24 cellular contexts compared by ENCODE assay signal in genomic region chr6:100691972-100692371, GRCh38.
DNase-seq lines count a peak whose midpoint lies in the region; ATAC-seq, FAIRE-seq and TF ChIP-seq lines count a peak whose summit lies in the region.
"Had no signal": no experiment of that assay in that cellular context is flagged by ENCODE, and none has a peak within 500 bp of the region (broad histone marks: within the 10 kb centered on the region; RNA-seq: fewer than 3 reads in every experiment).

No MANE protein-coding gene starts in this region.

- dilution Hi-C loops in IMR-90 (cut with HindIII; ENCODE audit: low sequenced_read_pairs, unreplicated experiment), result no loop called here

- H3K9me1 ChIP-seq in IMR-90 (ENCODE audit: insufficient read depth, low read length), result no peaks in the 10 kb centered on the region; the same call in 1 of the 2 replicates

- H3K36me3 ChIP-seq in IMR-90 (ENCODE audit: control insufficient read depth, insufficient read depth, low read length) (no peaks in the 10 kb centered on the region), astrocyte (ENCODE audit: insufficient read depth, low read length) (no peaks in the 10 kb centered on the region)
- H3K36me3 ChIP-seq: BE2C, BLaER1 had no signal

- H3K4me1 Mint-ChIP-seq in astrocyte (ENCODE audit: low read depth, unreplicated experiment) (no peaks in the 10 kb centered on the region), natural killer cell (no peaks in the 10 kb centered on the region)
- H3K4me1 Mint-ChIP-seq in activated naive CD8-positive, alpha-beta T cell treated with anti-CD3 and anti-CD28 coated beads for 36 hours, result no peaks in the 10 kb centered on the region
- H3K4me1 Mint-ChIP-seq: CD14-positive monocyte; CD8-positive, alpha-beta memory T cell had no signal

- H2BK5ac ChIP-seq in IMR-90 (ENCODE audit: low read depth, low read length, poor library complexity, severe bottlenecking), result peak overlapping the region; percentile 20

- in situ Hi-C loops in IMR-90 (cut with MboI; ENCODE audit: low sequenced_read_pairs), result no loop called here

- ATAC-seq in IMR-90 (ENCODE audit: low read depth) (peak; percentile 90), natural killer cell (no peak)
- ATAC-seq: GM12878 had no signal

- H3K9me3 ChIP-seq in IMR-90 (ENCODE audit: control insufficient read depth, insufficient read depth, low read length), result no peaks in the 10 kb centered on the region
- no peaks in the 10 kb centered on the region for H3K9me3 ChIP-seq in astrocyte (ENCODE audit: insufficient read depth, low read depth, low read length)
- H3K9me3 ChIP-seq: BE2C, BLaER1 had no signal

- H3K4me3 ChIP-seq in IMR-90 (ENCODE audit: insufficient read depth, low read depth, low read length) (no peak overlapping the region), astrocyte (ENCODE audit: insufficient read depth, low read depth, low read length) (no peak overlapping the region)
- H3K4me3 ChIP-seq: BLaER1, GM12878 had no signal

- intact Hi-C loops in IMR-90 (cut with micrococcal nuclease), result no loop called here
- intact Hi-C loops in natural killer cell (cut with micrococcal nuclease), result no loop called here

- H3K27me3 ChIP-seq in IMR-90 (ENCODE audit: control insufficient read depth, insufficient read depth, low read length) (no peaks in the 10 kb centered on the region), astrocyte (ENCODE audit: insufficient read depth, low read length) (no peaks in the 10 kb centered on the region)
- H3K27me3 ChIP-seq: BE2C, BLaER1 had no signal

- H3K4ac ChIP-seq in IMR-90 (ENCODE audit: low read depth, low read length), result no peak overlapping the region

- H3K79me1 ChIP-seq in IMR-90 (ENCODE audit: low read depth in 1 of 2, low read length in 2 of 2), result peaks cover 3% of the 10 kb centered on the region in 2 experiments; a peak in 1 of 4 replicates

- H4K8ac ChIP-seq in IMR-90 (ENCODE audit: low read depth in 2 of 2, low read length in 2 of 2), result no peak overlapping the region

- no peak overlapping the region for H3K23ac ChIP-seq in IMR-90 (ENCODE audit: low read depth, low read length)

- H2BK20ac ChIP-seq in IMR-90 (ENCODE audit: low read depth, low read length), result no peak overlapping the region

- H2AK5ac ChIP-seq in IMR-90 (ENCODE audit: low read depth, low read length), result no peak overlapping the region

- no peak for TF ChIP-seq RAD21 in IMR-90 (IDR thresholded peaks at IDR 0.05; ENCODE audit: low read length)

- H3K56ac ChIP-seq in IMR-90 (ENCODE audit: extremely low read depth, insufficient read depth, low read length), result no peak overlapping the region

- no peak overlapping the region for H3K14ac ChIP-seq in IMR-90 (replicated peaks; ENCODE audit: low read depth, low read length)

- H3K36me3 Mint-ChIP-seq in astrocyte (ENCODE audit: low read depth, unreplicated experiment) (peaks cover 2% of the 10 kb centered on the region), natural killer cell (no peaks in the 10 kb centered on the region)
- H3K36me3 Mint-ChIP-seq in activated naive CD8-positive, alpha-beta T cell treated with anti-CD3 and anti-CD28 coated beads for 36 hours, result peaks cover 11% of the 10 kb centered on the region

- H3K4me1 ChIP-seq in IMR-90 (ENCODE audit: control insufficient read depth, insufficient read depth, low read length) (no peaks in the 10 kb centered on the region), astrocyte (ENCODE audit: insufficient read depth, low read length) (no peaks in the 10 kb centered on the region)
- H3K4me1 ChIP-seq: BE2C, BLaER1 had no signal

- H3K27ac ChIP-seq in IMR-90 (ENCODE audit: insufficient read depth, low read length) (no peak overlapping the region), astrocyte (ENCODE audit: low read depth, low read length) (no peak overlapping the region)
- H3K27ac ChIP-seq: BLaER1 had no signal

- H2BK120ac ChIP-seq in IMR-90 (ENCODE audit: low read depth, low read length), result no peak overlapping the region

- no peak overlapping the region for H4K91ac ChIP-seq in IMR-90 (ENCODE audit: insufficient read depth, low read depth, low read length)

- no peak overlapping the region for H2AFZ ChIP-seq in IMR-90 (replicated peaks; ENCODE audit: low read length, poor library complexity)
- H2AFZ ChIP-seq in astrocyte (ENCODE audit: low read depth, low read length), result no peak overlapping the region

- H4K5ac ChIP-seq in IMR-90 (ENCODE audit: low read depth, low read length), result no peak overlapping the region

- H3K18ac ChIP-seq in IMR-90 (ENCODE audit: low read depth, low read length), result peak overlapping the region; percentile 51; the same call in 1 of the 2 replicates

- H4K20me1 ChIP-seq in IMR-90 (ENCODE audit: insufficient read depth, low read length) (no peaks in the 10 kb centered on the region), astrocyte (ENCODE audit: insufficient read depth, low read length) (peaks cover 6% of the 10 kb centered on the region)
- H4K20me1 ChIP-seq: BLaER1 had no signal

- H3K9ac ChIP-seq in IMR-90 (ENCODE audit: low read depth, low read length), result no peak overlapping the region
- H3K9ac ChIP-seq in astrocyte (ENCODE audit: low read length), result no peak overlapping the region
- H3K9ac ChIP-seq: BLaER1 had no signal

- no peaks in the 10 kb centered on the region for H3K79me2 ChIP-seq in astrocyte (ENCODE audit: insufficient read depth, low read length)

- TF ChIP-seq POLR2A in IMR-90 (IDR thresholded peaks at IDR 0.05; ENCODE audit: low read depth, low read length), result no peak

- no peak overlapping the region for H2BK15ac ChIP-seq in IMR-90 (ENCODE audit: low read depth, low read length)

- peak; percentile 13 for FAIRE-seq in astrocyte (lab: Jason Lieb, UNC)
- FAIRE-seq: GM12878, GM12892, GM18507 had no signal

- H3K4me3 Mint-ChIP-seq in astrocyte (ENCODE audit: unreplicated experiment), result no peak overlapping the region
- H3K4me3 Mint-ChIP-seq in activated naive CD8-positive, alpha-beta T cell treated with anti-CD3 and anti-CD28 coated beads for 36 hours, result no peak overlapping the region
- no peak overlapping the region for H3K4me3 Mint-ChIP-seq in natural killer cell
- H3K4me3 Mint-ChIP-seq: CD14-positive monocyte; CD4-positive, alpha-beta memory T cell; CD4-positive, CD25-positive, alpha-beta regulatory T cell; CD8-positive, alpha-beta memory T cell had no signal

- BruUV-seq in IMR-90 (replicated peaks; lab: Mats Ljungman, UMichigan), result no TSS peak

- no peak for TF ChIP-seq CTCF in IMR-90 (conservative IDR thresholded peaks at IDR 0.05; ENCODE audit: low read depth, low read length)
- TF ChIP-seq CTCF in astrocyte (IDR thresholded peaks at IDR 0.05; ENCODE audit: insufficient read depth, low read depth, low read length), result no peak
- TF ChIP-seq CTCF in natural killer cell (IDR thresholded peaks at IDR 0.05), result no peak

- H3K4me2 ChIP-seq in IMR-90 (ENCODE audit: low read depth, low read length), result no peak overlapping the region
- H3K4me2 ChIP-seq in astrocyte (ENCODE audit: low read length), result no peak overlapping the region
- H3K4me2 ChIP-seq: BLaER1 had no signal

- H3K27ac Mint-ChIP-seq in astrocyte (ENCODE audit: unreplicated experiment) (no peak overlapping the region), natural killer cell (no peak overlapping the region)
- H3K27ac Mint-ChIP-seq in activated naive CD8-positive, alpha-beta T cell treated with anti-CD3 and anti-CD28 coated beads for 36 hours, result no peak overlapping the region
- H3K27ac Mint-ChIP-seq: CD14-positive monocyte; CD4-positive, alpha-beta memory T cell; CD4-positive, CD25-positive, alpha-beta regulatory T cell had no signal

- DNase-seq in IMR-90 (peak; percentile 17), astrocyte (ENCODE audit: low read depth) (no peak), fibroblast of peridontal ligament (ENCODE audit: extremely low read depth) (peak; percentile 23), NCI-H510A treated with DMSO at 0.1 percent for 48 hours (lab: John Stamatoyannopoulos, UW) (no peak), DMS114 treated with DMSO at 0.1 percent for 48 hours (lab: John Stamatoyannopoulos, UW; ENCODE audit: unreplicated experiment) (no peak), natural killer cell (no peak)
- DNase-seq in activated naive CD8-positive, alpha-beta T cell treated with anti-CD3 and anti-CD28 coated beads for 36 hours, result no peak
- DNase-seq: 8988T; ACHN; BE2C; C1 segment of cervical spinal cord; CD4-positive, alpha-beta memory T cell; CD4-positive, CD25-positive, alpha-beta regulatory T cell; CD8-positive, alpha-beta memory T cell; COR-L47; DMS 273 treated with DMSO at 0.1 percent for 48 hours; DMS79 treated with DMSO at 0.1 percent for 48 hours; EL; GDM1 had no signal

- WGBS in IMR-90 (ENCODE audit: extremely low coverage in 2 of 2, insufficient read length in 1 of 2), 2 experiments, result no CpG with 5 or more reads among the region's 2 CpGs

- no peak overlapping the region for H2AK9ac ChIP-seq in IMR-90 (replicated peaks; ENCODE audit: low read depth, low read length, poor library complexity)

- H3K27me3 Mint-ChIP-seq in astrocyte (ENCODE audit: low read depth, unreplicated experiment), result no peaks in the 10 kb centered on the region
- H3K27me3 Mint-ChIP-seq in activated naive CD8-positive, alpha-beta T cell treated with anti-CD3 and anti-CD28 coated beads for 36 hours, result no peaks in the 10 kb centered on the region
- H3K27me3 Mint-ChIP-seq in natural killer cell (ENCODE audit: low read depth in 2 of 2), result no peaks in the 10 kb centered on the region
- H3K27me3 Mint-ChIP-seq: CD4-positive, alpha-beta memory T cell; CD4-positive, CD25-positive, alpha-beta regulatory T cell; CD8-positive, alpha-beta memory T cell had no signal

- CTCF ChIA-PET in IMR-90 (lab: Yijun Ruan, JAX), result interaction anchor here (0.7 kb wide), 1 partner anchor 12 kb away, joined by 3 read pairs; no protein-coding TSS in a partner anchor

- no peaks in the 10 kb centered on the region for H3K9me3 Mint-ChIP-seq in astrocyte (ENCODE audit: unreplicated experiment)
- H3K9me3 Mint-ChIP-seq in activated naive CD8-positive, alpha-beta T cell treated with anti-CD3 and anti-CD28 coated beads for 36 hours, result no peaks in the 10 kb centered on the region
- H3K9me3 Mint-ChIP-seq in natural killer cell, result no peaks in the 10 kb centered on the region
- H3K9me3 Mint-ChIP-seq: CD14-positive monocyte; CD4-positive, alpha-beta memory T cell; CD4-positive, CD25-positive, alpha-beta regulatory T cell; CD8-positive, alpha-beta memory T cell had no signal

- POLR2A ChIA-PET in IMR-90 (lab: Charles Lee; ENCODE audit: unreplicated experiment), result no interaction called here

TF ChIP-seq in IMR-90, 13 proteins besides CTCF, POLR2A, EP300 and RAD21 (continues in another document):
- TF ChIP-seq SMC3 (IDR thresholded peaks at IDR 0.05; ENCODE audit: low read depth, low read length) (no peak), MXI1 (IDR thresholded peaks at IDR 0.05; ENCODE audit: borderline replicate concordance, low read depth, low read length) (no peak), FOS (IDR thresholded peaks at IDR 0.05; ENCODE audit: low read depth, low read length) (no peak), NFE2L2 (IDR thresholded peaks at IDR 0.05; ENCODE audit: low read depth, low read length) (no peak), CEBPB (IDR thresholded peaks at IDR 0.05; ENCODE audit: low read depth, low read length) (no peak), MAFK (IDR thresholded peaks at IDR 0.05; ENCODE audit: low read depth, low read length) (no peak)

Comparison
In these comparisons a context has a peak if more than half of its experiments do, and no peak if none do; other contexts are left out.
1. DNase-seq: peak in IMR-90 (single experiment) and fibroblast of peridontal ligament (single experiment); none in astrocyte (single experiment), activated naive CD8-positive, alpha-beta T cell treated with anti-CD3 and anti-CD28 coated beads for 36 hours (single experiment), NCI-H510A treated with DMSO at 0.1 percent for 48 hours (single experiment), DMS114 treated with DMSO at 0.1 percent for 48 hours (single experiment) and natural killer cell (single experiment).